Comparison of ENCODE assay signal across 24 cellular contexts in genomic region chrX:106599411-106599810, GRCh38. TPM values are rescaled to one million over a fixed set of nuclear protein-coding genes. Genes with fewer than 3 reads are reported as not detected.
"Had no signal": no experiment of that assay in that cellular context is flagged by ENCODE, and none has a peak within 500 bp of the region (broad histone marks: within the 10 kb centered on the region; RNA-seq: fewer than 3 reads in every experiment).

No MANE protein-coding gene starts in this region.

- ATAC-seq: heart left ventricle; pancreas; psoas muscle; stimulated activated effector memory CD8-positive, alpha-beta T cell treated with anti-CD3 and anti-CD28 coated beads, Interleukin-12 subunit alpha, Interleukin-12 subunit beta, amount 100 ng/mL, for 72 hours; stimulated activated naive CD8-positive, alpha-beta T cell treated with anti-CD3 and anti-CD28 coated beads, Interleukin-15, amount 100 ng/mL, for 72 hours; WTC11 had no signal

- H3K9me3 ChIP-seq: adrenal gland, ascending aorta, heart left ventricle, pancreas, psoas muscle, right atrium auricular region, tibial artery had no signal

- H3K27ac Mint-ChIP-seq: activated naive CD8-positive, alpha-beta T cell; activated T-helper 2 cell treated with anti-CD3 and anti-CD28 coated beads, Interferon-gamma antibody, Interleukin-2, Interleukin-4, amounts not matched to agents 10 μg/mL and 5 μg/mL and 100 μg/mL, durations not matched to agents 14 hours and 24 hours and 36 hours; dendritic cell treated with granulocyte-macrophage colony-stimulating factor and Interleukin-4, amounts not matched to agents 40 ng/mL and 50 ng/mL, for 4 days; natural killer cell treated with Interleukin-12 subunit alpha and Interleukin-12 subunit beta and Interleukin-15 and Interleukin-18, amount 100 ng/mL, for 72 hours; stimulated activated effector memory CD8-positive, alpha-beta T cell treated with anti-CD3 and anti-CD28 coated beads, Interleukin-12 subunit alpha, Interleukin-12 subunit beta, amount 100 ng/mL, for 72 hours; stimulated activated naive CD8-positive, alpha-beta T cell treated with anti-CD3 and anti-CD28 coated beads, Interleukin-15, amount 100 ng/mL, for 72 hours; WTC11 had no signal

- H3K36me3 Mint-ChIP-seq: activated naive CD8-positive, alpha-beta T cell; natural killer cell treated with Interleukin-12 subunit alpha and Interleukin-12 subunit beta and Interleukin-15 and Interleukin-18, amount 100 ng/mL, for 72 hours; stimulated activated effector memory CD8-positive, alpha-beta T cell treated with anti-CD3 and anti-CD28 coated beads, Interleukin-12 subunit alpha, Interleukin-12 subunit beta, amount 100 ng/mL, for 72 hours; WTC11 had no signal

- H3K4me1 ChIP-seq: adrenal gland, ascending aorta, heart left ventricle, pancreas, psoas muscle, right atrium auricular region, tibial artery had no signal

- H3K4me3 ChIP-seq: adrenal gland, ascending aorta, heart left ventricle, pancreas, psoas muscle, right atrium auricular region, skin epidermis, tibial artery had no signal

- H3K27me3 ChIP-seq: ascending aorta, brain microvascular endothelial cell, right atrium auricular region, tibial artery had no signal

- H3K9me3 Mint-ChIP-seq: activated T-helper 2 cell treated with anti-CD3 and anti-CD28 coated beads, Interferon-gamma antibody, Interleukin-2, Interleukin-4, amounts not matched to agents 10 μg/mL and 5 μg/mL and 100 μg/mL, durations not matched to agents 14 hours and 24 hours and 36 hours; dendritic cell treated with granulocyte-macrophage colony-stimulating factor and Interleukin-4, amounts not matched to agents 40 ng/mL and 50 ng/mL, for 4 days; natural killer cell treated with Interleukin-12 subunit alpha and Interleukin-12 subunit beta and Interleukin-15 and Interleukin-18, amount 100 ng/mL, for 72 hours; stimulated activated effector memory CD8-positive, alpha-beta T cell treated with anti-CD3 and anti-CD28 coated beads, Interleukin-12 subunit alpha, Interleukin-12 subunit beta, amount 100 ng/mL, for 72 hours; stimulated activated naive CD8-positive, alpha-beta T cell treated with anti-CD3 and anti-CD28 coated beads, Interleukin-15, amount 100 ng/mL, for 72 hours had no signal

- H3K27ac ChIP-seq: adrenal gland, ascending aorta, brain microvascular endothelial cell, heart left ventricle, pancreas, psoas muscle, right atrium auricular region, skin epidermis, tibial artery had no signal

- H3K36me3 ChIP-seq: adrenal gland, ascending aorta, brain microvascular endothelial cell, heart left ventricle, pancreas, right atrium auricular region, tibial artery had no signal

- DNase-seq: activated naive CD4-positive, alpha-beta T cell; activated T-cell treated with anti-CD3 and anti-CD28 coated beads, Interleukin-2, amount 50 U/mL, for 1 hour; adrenal gland; brain microvascular endothelial cell; caudate nucleus; effector CD4-positive, alpha-beta T cell; heart left ventricle; midbrain; pancreas; psoas muscle; stimulated activated CD4-positive, alpha-beta T cell treated with anti-CD3 and anti-CD28 coated beads, Interleukin-2, amount 100 ng/mL, for 24 hours; stimulated activated naive CD8-positive, alpha-beta T cell treated with anti-CD3 and anti-CD28 coated beads, Interleukin-15, amount 100 ng/mL, for 72 hours; tibial artery had no signal

- FAIRE-seq: endometrium, islet of Langerhans, pancreas had no signal

- H3K4me3 Mint-ChIP-seq: activated naive CD8-positive, alpha-beta T cell; dendritic cell treated with granulocyte-macrophage colony-stimulating factor and Interleukin-4, amounts not matched to agents 40 ng/mL and 50 ng/mL, for 4 days; natural killer cell treated with Interleukin-12 subunit alpha and Interleukin-12 subunit beta and Interleukin-15 and Interleukin-18, amount 100 ng/mL, for 72 hours; stimulated activated effector memory CD8-positive, alpha-beta T cell treated with anti-CD3 and anti-CD28 coated beads, Interleukin-12 subunit alpha, Interleukin-12 subunit beta, amount 100 ng/mL, for 72 hours; stimulated activated naive CD8-positive, alpha-beta T cell treated with anti-CD3 and anti-CD28 coated beads, Interleukin-15, amount 100 ng/mL, for 72 hours; WTC11 had no signal

- H3K4me1 Mint-ChIP-seq: stimulated activated effector memory CD8-positive, alpha-beta T cell treated with anti-CD3 and anti-CD28 coated beads, Interleukin-12 subunit alpha, Interleukin-12 subunit beta, amount 100 ng/mL, for 72 hours; stimulated activated naive CD8-positive, alpha-beta T cell treated with anti-CD3 and anti-CD28 coated beads, Interleukin-15, amount 100 ng/mL, for 72 hours; WTC11 had no signal

RNA-seq across cellular contexts. Expression of gene RADX, which starts 12.4 kb away (rescaled TPM):
- total RNA-seq: ascending aorta had no signal
